21 cellular contexts compared by ENCODE assay signal in the genomic region with DNA sequence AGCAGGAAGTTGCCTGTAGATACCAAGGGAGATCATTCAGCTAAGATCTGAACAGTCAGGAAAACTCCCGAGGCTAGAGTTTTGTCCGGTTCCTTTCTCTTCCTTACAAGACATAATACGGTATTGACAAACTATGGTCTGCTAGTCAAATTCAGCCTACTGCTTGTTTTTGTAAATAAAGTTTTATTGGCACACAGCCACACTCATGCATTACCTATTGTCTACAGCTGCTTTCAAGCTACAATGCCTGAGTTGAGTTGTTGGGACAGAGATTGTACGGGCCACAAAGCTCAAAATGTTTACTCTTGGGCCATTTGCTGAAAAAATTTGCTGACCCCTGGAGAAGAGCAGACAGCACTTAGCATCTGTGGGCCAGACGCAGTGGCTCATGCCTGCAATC. TPM values are rescaled to one million over a fixed set of nuclear protein-coding genes. Genes with fewer than 3 reads are reported as not detected.
DNase-seq lines count a peak whose midpoint lies in the region; TF ChIP-seq lines count a peak whose summit lies in the region.
"Had no signal": no experiment of that assay in that cellular context is flagged by ENCODE, and none has a peak within 500 bp of the region (broad histone marks: within the 10 kb centered on the region; RNA-seq: fewer than 3 reads in every experiment).

No MANE protein-coding gene starts in this region.

- H4K20me1 ChIP-seq in BLaER1 (no peaks in the 10 kb centered on the region), neural progenitor cell (ENCODE audit: low read depth) (no peaks in the 10 kb centered on the region)

- no peaks in the 10 kb centered on the region for H3K36me3 Mint-ChIP-seq in neural progenitor cell
- H3K36me3 Mint-ChIP-seq: CD4-positive, alpha-beta memory T cell had no signal

- peaks cover 12% of the 10 kb centered on the region for H3F3A ChIP-seq in neural progenitor cell (ENCODE audit: low read depth)

- peaks cover 16% of the 10 kb centered on the region for H3K4me1 Mint-ChIP-seq in neural progenitor cell
- H3K4me1 Mint-ChIP-seq: CD14-positive monocyte had no signal

- POLR2A ChIA-PET in HEK293 (lab: Yijun Ruan, JAX), result no interaction called here

- in situ Hi-C loops in SK-MEL-5 (cut with HindIII; ENCODE audit: low pct_unique_long_range_greater_than_20kb, low sequenced_read_pairs), result no loop called here

- H3K9ac ChIP-seq in BLaER1 (no peak overlapping the region), neural progenitor cell (no peak overlapping the region)

- H3K4me3 Mint-ChIP-seq in neural progenitor cell, result no peak overlapping the region
- H3K4me3 Mint-ChIP-seq: CD4-positive, alpha-beta memory T cell; H9 had no signal

- H3K4me1 ChIP-seq in BLaER1 (peaks cover 25% of the 10 kb centered on the region), HEK293 (ENCODE audit: control insufficient read depth, insufficient read depth, low read length) (no peaks in the 10 kb centered on the region), neural progenitor cell (peaks cover 10% of the 10 kb centered on the region)
- H3K4me1 ChIP-seq: BE2C had no signal

- H3K27me3 ChIP-seq in BLaER1, result peaks cover 45% of the 10 kb centered on the region
- H3K27me3 ChIP-seq in neural progenitor cell, result peaks cover 38% of the 10 kb centered on the region

- CTCF ChIA-PET in HEK293 (lab: Yijun Ruan, JAX), result interaction anchor here (0.7 kb wide), 2 partner anchors 234 to 1110 kb away, joined by 4 to 6 read pairs; no protein-coding TSS in a partner anchor

- H3K27ac Mint-ChIP-seq in neural progenitor cell, result no peak overlapping the region
- H3K27ac Mint-ChIP-seq: CD4-positive, alpha-beta memory T cell; H9 had no signal

- H3K9me3 ChIP-seq in BLaER1 (no peaks in the 10 kb centered on the region), HEK293 (ENCODE audit: control insufficient read depth, insufficient read depth, low read depth, low read length) (no peaks in the 10 kb centered on the region), neural progenitor cell (ENCODE audit: low read depth) (no peaks in the 10 kb centered on the region)
- H3K9me3 ChIP-seq: BE2C had no signal

- H3K27ac ChIP-seq in BLaER1 (no peak overlapping the region), HEK293 (ENCODE audit: extremely low read depth, low read depth, low read length) (no peak overlapping the region), neural progenitor cell (no peak overlapping the region)

- TF ChIP-seq CTCF in HEK293 (tag by site-specific recombination; IDR thresholded peaks at IDR 0.05) (no peak), neural progenitor cell (IDR thresholded peaks at IDR 0.05) (no peak)

- H3K4me3 ChIP-seq in BLaER1, result no peak overlapping the region
- H3K4me3 ChIP-seq in HEK293 (ENCODE audit: low read depth, low read length), result no peak overlapping the region
- no peak overlapping the region for H3K4me3 ChIP-seq in neural progenitor cell

- H3K4me2 ChIP-seq in BLaER1 (peak overlapping the region; percentile 45), neural progenitor cell (no peak overlapping the region)

- H2AFZ ChIP-seq in neural progenitor cell (replicated peaks), result no peak overlapping the region

- peaks cover 14% of the 10 kb centered on the region for H3K27me3 Mint-ChIP-seq in neural progenitor cell (ENCODE audit: insufficient read depth, low read depth)

- DNase-seq in SK-MEL-5 (ENCODE audit: low read depth, low spot score), result peak; percentile 20
- peak; percentile 5 for DNase-seq in neural progenitor cell (ENCODE audit: low spot score)
- no peak for DNase-seq in SKM-1 treated with dmso at 0.1 percent for 144 hours (lab: John Stamatoyannopoulos, UW; ENCODE audit: unreplicated experiment)
- DNase-seq in NCI-H748 treated with DMSO at 0.1 percent for 48 hours (lab: John Stamatoyannopoulos, UW), result no peak
- no peak for DNase-seq in activated CD8-positive, alpha-beta memory T cell treated with anti-CD3 and anti-CD28 coated beads, Interleukin-2, amount 50 U/mL, for 4 hours
- DNase-seq: ACHN; BE2C; Calu3; CD4-positive, alpha-beta memory T cell; DMS 273 treated with DMSO at 0.1 percent for 48 hours; DMS53; DND-41; EL; H9; Karpas-422 had no signal

- no peaks in the 10 kb centered on the region for H3K9me3 Mint-ChIP-seq in neural progenitor cell
- H3K9me3 Mint-ChIP-seq: CD4-positive, alpha-beta memory T cell; H9 had no signal

- no peaks in the 10 kb centered on the region for H3K79me2 ChIP-seq in neural progenitor cell (ENCODE audit: low read depth)

- H3K36me3 ChIP-seq in BLaER1 (no peaks in the 10 kb centered on the region), HEK293 (ENCODE audit: control insufficient read depth in 2 of 2, insufficient read depth in 1 of 2, low read length in 2 of 2) (no peaks in the 10 kb centered on the region), neural progenitor cell (no peaks in the 10 kb centered on the region)
- H3K36me3 ChIP-seq: BE2C had no signal

TF ChIP-seq in HEK293, 187 proteins besides CTCF, POLR2A, EP300 and RAD21:
- no peak for TF ChIP-seq ZNF354C (tag by site-specific recombination; IDR thresholded peaks at IDR 0.05; ENCODE audit: borderline replicate concordance, low read depth)
- TF ChIP-seq ZBTB17 (tag by site-specific recombination; IDR thresholded peaks at IDR 0.05), result 0 out of 2 replicates have a peak, but pooled peaks have one; percentile 35

RNA-seq across cellular contexts. Expression of gene SLC1A6, which starts 2.5 kb away (rescaled TPM):
- not detected in 2 replicates for total RNA-seq in SK-MEL-5 (2014; rRNA removed; shearing (Covaris generic))
- polyA plus RNA-seq in SK-MEL-5 (2015; cell fraction: cytosol; rRNA removed), result 0.08 TPM in 1 of 2 replicates, not detected in the other
- polyA plus RNA-seq in SK-MEL-5 (2015; cell fraction: nucleus; rRNA removed), result 0.14 TPM in 1 of 2 replicates, not detected in the other
- total RNA-seq in neural progenitor cell (ENCODE audit: low replicate concordance), result 15.0 and 21.5 TPM in 2 replicates
- total RNA-seq: A172; Calu3; CD4-positive, alpha-beta memory T cell; HT-29 had no signal
- polyA plus RNA-seq: CD14-positive monocyte; CD4-positive, alpha-beta memory T cell had no signal

RNA-seq across cellular contexts. Expression of gene OR7C2, which starts 35.8 kb away (rescaled TPM):
- total RNA-seq in SK-MEL-5 (2014; rRNA removed; shearing (Covaris generic)), result not detected in 2 replicates
- not detected in 2 replicates for polyA plus RNA-seq in SK-MEL-5 (2015; cell fraction: cytosol; rRNA removed)
- not detected in 2 replicates for polyA plus RNA-seq in SK-MEL-5 (2015; cell fraction: nucleus; rRNA removed)
- not detected in 2 replicates for total RNA-seq in neural progenitor cell (ENCODE audit: low replicate concordance)
- total RNA-seq: A172; Calu3; CD4-positive, alpha-beta memory T cell; H1; H9; HT-29 had no signal
- polyA plus RNA-seq: CD14-positive monocyte; CD4-positive, alpha-beta memory T cell; H1 had no signal

Comparison
In these comparisons a context has a peak if more than half of its experiments do, and no peak if none do; other contexts are left out.
1. DNase-seq: peak in SK-MEL-5 (single experiment) and neural progenitor cell (single experiment); none in SKM-1 treated with dmso at 0.1 percent for 144 hours (single experiment), NCI-H748 treated with DMSO at 0.1 percent for 48 hours (single experiment) and activated CD8-positive, alpha-beta memory T cell treated with anti-CD3 and anti-CD28 coated beads, Interleukin-2, amount 50 U/mL, for 4 hours (single experiment).
2. RNA of gene SLC1A6, which starts 2.5 kb away (total RNA-seq): 15.0 to 21.5 TPM in neural progenitor cell; not detected in SK-MEL-5; every median in the first group is over 10 times any median in the second.